In genomic region chr10:60430836-60431597, GRCh38 we compare ENCODE assay signal across 1 cellular context.
TF ChIP-seq lines count a peak whose summit lies in the region.

No MANE protein-coding gene starts in this region.

TF ChIP-seq in IMR-90, 13 proteins besides CTCF, POLR2A, EP300 and RAD21 (continued from another document):
- TF ChIP-seq, protein P1, sequence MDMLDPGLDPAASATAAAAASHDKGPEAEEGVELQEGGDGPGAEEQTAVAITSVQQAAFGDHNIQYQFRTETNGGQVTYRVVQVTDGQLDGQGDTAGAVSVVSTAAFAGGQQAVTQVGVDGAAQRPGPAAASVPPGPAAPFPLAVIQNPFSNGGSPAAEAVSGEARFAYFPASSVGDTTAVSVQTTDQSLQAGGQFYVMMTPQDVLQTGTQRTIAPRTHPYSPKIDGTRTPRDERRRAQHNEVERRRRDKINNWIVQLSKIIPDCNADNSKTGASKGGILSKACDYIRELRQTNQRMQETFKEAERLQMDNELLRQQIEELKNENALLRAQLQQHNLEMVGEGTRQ (IDR thresholded peaks at IDR 0.05; ENCODE audit: low read depth, low read length), result no peak
- TF ChIP-seq NFE2L2 (IDR thresholded peaks at IDR 0.05; ENCODE audit: low read depth, low read length) (no peak), RFX5 (IDR thresholded peaks at IDR 0.05; ENCODE audit: low read depth, low read length) (no peak)
